21 cellular contexts compared by ENCODE assay signal in the genomic region with DNA sequence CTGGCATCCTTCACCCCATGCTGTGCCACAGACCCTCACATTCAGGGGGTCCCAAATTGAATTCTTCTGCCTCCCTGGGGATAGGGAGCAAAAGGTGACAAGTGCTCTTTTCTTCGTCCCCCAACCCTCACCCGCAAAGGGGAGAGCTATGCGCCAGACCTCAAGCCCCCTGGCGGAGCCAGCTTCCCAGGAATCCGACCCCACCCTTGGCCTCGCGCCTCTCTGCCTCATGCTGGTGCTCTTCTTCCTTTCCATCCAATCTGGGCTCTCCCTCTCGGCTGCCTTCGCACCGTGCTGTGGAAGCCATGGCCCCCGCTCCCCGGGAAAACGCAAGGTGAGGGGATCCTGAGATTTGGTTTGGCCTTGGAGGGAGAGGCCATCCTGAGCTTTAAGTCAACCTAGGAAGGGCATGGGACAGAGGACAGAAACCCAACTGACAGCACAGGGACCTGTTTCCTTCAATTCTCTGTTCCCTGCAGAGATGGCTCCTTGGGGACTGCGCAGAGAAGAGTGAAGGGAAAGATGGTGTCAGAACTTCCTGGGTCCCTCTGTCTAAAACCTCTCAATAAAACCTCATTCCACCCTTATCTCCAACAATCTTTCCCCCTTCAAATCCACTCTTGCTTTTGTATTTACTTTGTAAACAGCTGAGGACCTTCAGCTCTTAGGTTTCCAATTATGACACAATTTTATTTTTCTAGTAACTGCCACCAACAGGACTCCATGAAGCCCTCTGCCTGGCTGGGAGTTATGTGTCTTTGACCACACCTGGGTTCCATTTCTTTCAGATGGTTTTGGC. TPM values are rescaled to one million over a fixed set of nuclear protein-coding genes. Genes with fewer than 3 reads are reported as not detected.
DNase-seq lines count a peak whose midpoint lies in the region; ATAC-seq, FAIRE-seq and TF ChIP-seq lines count a peak whose summit lies in the region.
"Had no signal": no experiment of that assay in that cellular context is flagged by ENCODE, and none has a peak within 500 bp of the region (broad histone marks: within the 10 kb centered on the region; RNA-seq: fewer than 3 reads in every experiment).

No MANE protein-coding gene starts in this region.

- CTCF ChIA-PET in activated CD4-positive, alpha-beta T cell treated with anti-CD3 and anti-CD28 coated beads, Interleukin-2, amount 10 ng/mL, durations not matched to agents 7 days and 5 days (lab: Charles Lee) = interaction anchor here (1.4 to 2.1 kb wide), 4 partner anchors 10 to 30 kb away, joined by 4 to 8 read pairs (median 4); no protein-coding TSS in a partner anchor

- H3K4me2 ChIP-seq in KMS-11 = peak overlapping the region; percentile 15; the same call in 1 of the 2 replicates
- H3K4me2 ChIP-seq: neural progenitor cell had no signal

- no peak for DNase-seq in activated CD4-positive, alpha-beta T cell treated with anti-CD3 and anti-CD28 coated beads, Interleukin-2, amount 10 ng/mL, durations not matched to agents 7 days and 5 days
- no peak for DNase-seq in activated CD4-positive, alpha-beta T cell treated with anti-CD3 and anti-CD28 coated beads for 48 hours
- DNase-seq in kidney = peak; percentile 56
- DNase-seq in HAP-1 (ENCODE audit: low spot score in 2 of 2) = no peak
- DNase-seq in HFFc6 = no peak
- DNase-seq: activated CD4-positive, alpha-beta T cell treated with anti-CD3 and anti-CD28 coated beads, Interleukin-2, amount 50 U/mL, for 4 hours; activated naive CD4-positive, alpha-beta T cell treated with anti-CD3 and anti-CD28 coated beads, Interleukin-2, amount 50 U/mL, for 16 hours; endodermal cell; left cardiac atrium; NCI-H1417 treated with DMSO at 0.1 percent for 48 hours; OCI-M1; WERI-Rb-1 had no signal

- intact Hi-C loops in kidney (cut with DNase I) = no loop called here

- peak overlapping the region; percentile 15 for H3K27ac Mint-ChIP-seq in activated CD4-positive, alpha-beta T cell treated with anti-CD3 and anti-CD28 coated beads, Interleukin-2, amount 10 ng/mL, durations not matched to agents 7 days and 5 days
- no peak overlapping the region for H3K27ac Mint-ChIP-seq in HFFc6
- H3K27ac Mint-ChIP-seq: endodermal cell had no signal

- in situ Hi-C loops in HAP-1 (cut with MboI; ENCODE audit: low sequenced_read_pairs) = no loop called here

- H2AFZ ChIP-seq in KMS-11 (ENCODE audit: low read depth) = no peak overlapping the region

- no peaks in the 10 kb centered on the region for H3K27me3 Mint-ChIP-seq in activated CD4-positive, alpha-beta T cell treated with anti-CD3 and anti-CD28 coated beads, Interleukin-2, amount 10 ng/mL, durations not matched to agents 7 days and 5 days
- H3K27me3 Mint-ChIP-seq in HFFc6 (ENCODE audit: insufficient read depth) = peaks cover 44% of the 10 kb centered on the region

- POLR2A ChIA-PET in activated CD4-positive, alpha-beta T cell treated with anti-CD3 and anti-CD28 coated beads, Interleukin-2, amount 10 ng/mL, durations not matched to agents 7 days and 5 days (lab: Charles Lee) = no interaction called here

- FAIRE-seq in kidney (lab: Jason Lieb, UNC) = no peak
- FAIRE-seq: A204.1, colon had no signal

- no peak for TF ChIP-seq CTCF in KMS-11 (conservative IDR thresholded peaks at IDR 0.05; ENCODE audit: low read depth, low read length)
- no peak for TF ChIP-seq CTCF in kidney (IDR thresholded peaks at IDR 0.05; ENCODE audit: borderline replicate concordance, extremely low read depth, insufficient read depth)
- TF ChIP-seq CTCF in HFFc6 (IDR thresholded peaks at IDR 0.05) = no peak

- H3K4me1 Mint-ChIP-seq in activated CD4-positive, alpha-beta T cell treated with anti-CD3 and anti-CD28 coated beads, Interleukin-2, amount 10 ng/mL, durations not matched to agents 7 days and 5 days = peaks cover 45% of the 10 kb centered on the region
- H3K4me1 Mint-ChIP-seq in HFFc6 (ENCODE audit: low read depth) = no peaks in the 10 kb centered on the region; the same call in 1 of the 2 replicates

- no peaks in the 10 kb centered on the region for H3K27me3 ChIP-seq in KMS-11 (ENCODE audit: insufficient read depth, low read depth)
- H3K27me3 ChIP-seq in rectal smooth muscle tissue (ENCODE audit: control insufficient read depth, insufficient read depth, low read length) = no peaks in the 10 kb centered on the region
- H3K27me3 ChIP-seq in HAP-1 (ENCODE audit: low read depth) = no peaks in the 10 kb centered on the region
- H3K27me3 ChIP-seq: neural progenitor cell, vagina had no signal

- H3K36me3 Mint-ChIP-seq in activated CD4-positive, alpha-beta T cell treated with anti-CD3 and anti-CD28 coated beads, Interleukin-2, amount 10 ng/mL, durations not matched to agents 7 days and 5 days (ENCODE audit: low read depth) = no peaks in the 10 kb centered on the region
- H3K36me3 Mint-ChIP-seq in HFFc6 (ENCODE audit: low read depth) = no peaks in the 10 kb centered on the region
- H3K36me3 Mint-ChIP-seq: neural progenitor cell had no signal

- H3K9me3 Mint-ChIP-seq in activated CD4-positive, alpha-beta T cell treated with anti-CD3 and anti-CD28 coated beads, Interleukin-2, amount 10 ng/mL, durations not matched to agents 7 days and 5 days = no peaks in the 10 kb centered on the region
- no peaks in the 10 kb centered on the region for H3K9me3 Mint-ChIP-seq in HFFc6
- H3K9me3 Mint-ChIP-seq: endodermal cell, neural progenitor cell had no signal

- H3K79me2 ChIP-seq in KMS-11 (ENCODE audit: insufficient read depth, low read depth) = no peaks in the 10 kb centered on the region

- H3K36me3 ChIP-seq in KMS-11 (ENCODE audit: insufficient read depth) (no peaks in the 10 kb centered on the region), kidney (ENCODE audit: control insufficient read depth in 1 of 2, insufficient read depth in 2 of 2, low read length in 2 of 2) (no peaks in the 10 kb centered on the region), rectal smooth muscle tissue (ENCODE audit: control insufficient read depth, insufficient read depth, low read length) (no peaks in the 10 kb centered on the region), HAP-1 (replicated peaks) (no peaks in the 10 kb centered on the region)
- H3K36me3 ChIP-seq: neural progenitor cell, suprapubic skin, vagina, WERI-Rb-1 had no signal

- no peaks in the 10 kb centered on the region for H3K9me3 ChIP-seq in kidney (ENCODE audit: control insufficient read depth in 1 of 2, low read length in 2 of 2)
- no peaks in the 10 kb centered on the region for H3K9me3 ChIP-seq in HAP-1
- H3K9me3 ChIP-seq: suprapubic skin, vagina had no signal

- H3K4me3 ChIP-seq in KMS-11 (IDR thresholded peaks at IDR 0.05; ENCODE audit: insufficient read depth, low read depth, low read length) = no peak overlapping the region
- H3K4me3 ChIP-seq in kidney (ENCODE audit: low read length in 2 of 2) = no peak overlapping the region
- H3K4me3 ChIP-seq in rectal smooth muscle tissue (ENCODE audit: low read length) = no peak overlapping the region
- no peak overlapping the region for H3K4me3 ChIP-seq in HAP-1
- H3K4me3 ChIP-seq: neural progenitor cell, suprapubic skin, vagina had no signal

- no peak for ATAC-seq in HG02970 (IDR thresholded peaks at IDR 0.05; ENCODE audit: low FRiP score, unreplicated experiment)

- H3K4me1 ChIP-seq in KMS-11 (ENCODE audit: low read depth, poor library complexity, severe bottlenecking) = peaks cover 70% of the 10 kb centered on the region
- H3K4me1 ChIP-seq in kidney (ENCODE audit: control insufficient read depth in 1 of 2, insufficient read depth in 1 of 2, low read depth in 1 of 2, low read length in 2 of 2) = no peaks in the 10 kb centered on the region
- H3K4me1 ChIP-seq in rectal smooth muscle tissue (ENCODE audit: control insufficient read depth, insufficient read depth, low read length) = peaks cover 16% of the 10 kb centered on the region
- H3K4me1 ChIP-seq in HAP-1 = no peaks in the 10 kb centered on the region

- H4K20me1 ChIP-seq in KMS-11 (ENCODE audit: insufficient read depth) = no peaks in the 10 kb centered on the region

- H3K27ac ChIP-seq in KMS-11 = no peak overlapping the region
- H3K27ac ChIP-seq in kidney (ENCODE audit: low read depth in 2 of 2, low read length in 2 of 2) = no peak overlapping the region
- peak overlapping the region; percentile 65 for H3K27ac ChIP-seq in rectal smooth muscle tissue (ENCODE audit: low read depth, low read length)
- H3K27ac ChIP-seq: neural progenitor cell, suprapubic skin, vagina, WERI-Rb-1 had no signal

- H3K9ac ChIP-seq in KMS-11 (no peak overlapping the region), kidney (ENCODE audit: low read length in 2 of 2) (no peak overlapping the region), rectal smooth muscle tissue (ENCODE audit: low read length) (no peak overlapping the region)
- H3K9ac ChIP-seq: neural progenitor cell had no signal

- H3K4me3 Mint-ChIP-seq in activated CD4-positive, alpha-beta T cell treated with anti-CD3 and anti-CD28 coated beads, Interleukin-2, amount 10 ng/mL, durations not matched to agents 7 days and 5 days = no peak overlapping the region
- no peak overlapping the region for H3K4me3 Mint-ChIP-seq in HFFc6
- H3K4me3 Mint-ChIP-seq: endodermal cell, neural progenitor cell had no signal

RNA-seq across cellular contexts. Expression of gene CRB2, which starts 36.3 kb away (rescaled TPM):
- not detected for total RNA-seq in activated CD4-positive, alpha-beta T cell treated with anti-CD3 and anti-CD28 coated beads, Interleukin-2, amount 10 ng/mL, durations not matched to agents 7 days and 5 days
- total RNA-seq in kidney = 0.88 TPM
- polyA plus RNA-seq in kidney (ENCODE audit: insufficient read depth, low read depth, low replicate concordance) = 8.4 TPM
- total RNA-seq in HFFc6 (2021; fragmentation: NEBNext Ultra II Directional; extraction: Animal tissue kit (Norgen Biotek cat#: 25700)) = not detected
- total RNA-seq: suprapubic skin; T-helper 2 cell treated with Interferon-gamma antibody and Interleukin-4, amounts not matched to agents 100 ng/mL and 5 ng/mL, for 36 hours; vagina had no signal

RNA-seq across cellular contexts. Expression of gene STRBP, which starts 51.4 kb away (rescaled TPM):
- 10 to 100 TPM; 16.8 to 20.1 TPM for total RNA-seq in activated CD4-positive, alpha-beta T cell treated with anti-CD3 and anti-CD28 coated beads, Interleukin-2, amount 10 ng/mL, durations not matched to agents 7 days and 5 days
- 30.7 TPM for total RNA-seq in kidney
- polyA plus RNA-seq in kidney (ENCODE audit: insufficient read depth, low read depth, low replicate concordance) = 21.6 TPM
- 1 to 10 TPM; 1.4 to 2.5 (median 1.9) TPM for total RNA-seq in HFFc6 (2021; fragmentation: NEBNext Ultra II Directional; extraction: Animal tissue kit (Norgen Biotek cat#: 25700))
